8 cellular contexts compared by ENCODE assay signal in the genomic region with DNA sequence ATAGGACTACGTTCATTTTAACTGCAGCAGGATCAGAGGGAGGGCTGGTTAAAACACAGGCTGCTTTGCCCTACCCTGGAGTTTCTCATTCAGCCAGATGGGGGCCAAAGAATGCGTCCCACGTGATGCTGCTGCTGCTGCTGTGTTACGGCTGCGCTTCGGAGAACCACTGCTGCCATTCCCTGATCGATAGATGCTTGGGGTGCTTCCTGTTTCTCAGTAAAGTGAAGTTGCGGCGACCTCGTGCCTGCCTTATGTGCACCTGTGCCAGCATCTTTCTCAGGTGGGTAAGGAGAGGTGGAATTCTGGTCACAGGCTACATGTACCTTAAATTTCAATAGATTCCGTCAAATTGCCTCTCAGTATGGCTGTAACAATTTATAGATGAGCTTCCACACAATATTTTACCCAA. TPM values are rescaled to one million over a fixed set of nuclear protein-coding genes. Genes with fewer than 3 reads are reported as not detected.
DNase-seq lines count a peak whose midpoint lies in the region; ATAC-seq and TF ChIP-seq lines count a peak whose summit lies in the region.

No MANE protein-coding gene starts in this region.

- H3K36me3 Mint-ChIP-seq in T-helper 17 cell (ENCODE audit: low read depth) (no peaks in the 10 kb centered on the region), osteocyte (ENCODE audit: unreplicated experiment) (no peaks in the 10 kb centered on the region)

- H3K27me3 ChIP-seq in prostate gland (replicated peaks; ENCODE audit: insufficient read depth) = no peaks in the 10 kb centered on the region

- H3K27ac ChIP-seq in prostate gland = no peak overlapping the region

- H3K4me3 Mint-ChIP-seq in T-helper 17 cell (no peak overlapping the region), osteocyte (ENCODE audit: unreplicated experiment) (peak overlapping the region; percentile 20)

- H3K4me1 ChIP-seq in prostate gland (replicated peaks) = no peaks in the 10 kb centered on the region

- H3K27me3 Mint-ChIP-seq in T-helper 17 cell (no peaks in the 10 kb centered on the region), osteocyte (ENCODE audit: unreplicated experiment) (peaks cover 4% of the 10 kb centered on the region)

- no peaks in the 10 kb centered on the region for H3K9me3 ChIP-seq in T-helper 17 cell (ENCODE audit: control insufficient read depth, low read length, poor library complexity, severe bottlenecking)
- H3K9me3 ChIP-seq in prostate gland = no peaks in the 10 kb centered on the region

- peak; percentile 80 for ATAC-seq in T-helper 17 cell

- intact Hi-C loops in prostate gland (cut with DNase I) = loop anchor here (5.0 to 10.0 kb wide), 3 partner anchors 56 to 888 kb away; no protein-coding TSS in a partner anchor

- H3K27ac Mint-ChIP-seq in T-helper 17 cell (no peak overlapping the region), osteocyte (ENCODE audit: unreplicated experiment) (no peak overlapping the region)

- H3K4me3 ChIP-seq in epithelial cell of proximal tubule (ENCODE audit: low read depth, low read length) (no peak overlapping the region), prostate gland (no peak overlapping the region)

- H3K36me3 ChIP-seq in prostate gland = no peaks in the 10 kb centered on the region

- peak; percentile 62 for DNase-seq in activated T-cell treated with anti-CD3 and anti-CD28 coated beads, Interleukin-2, amount 50 U/mL, for 1 hour
- DNase-seq in activated T-cell treated with anti-CD3 and anti-CD28 coated beads for 4 hours (no peak), T-helper 17 cell (peak in 2 of 3 donors; percentile 40 to 44), epithelial cell of proximal tubule (ENCODE audit: low read depth) (no peak), osteocyte (ENCODE audit: extremely low spot score, unreplicated experiment) (no peak), HuH-7.5 (ENCODE audit: low spot score) (no peak), prostate gland (ENCODE audit: low spot score) (no peak), NCI-H187 (lab: John Stamatoyannopoulos, UW) (no peak)

- 49% methylated on average over 11 of the region's 11 CpGs for WGBS in prostate gland

- H3K4me1 Mint-ChIP-seq in T-helper 17 cell (peaks cover 9% of the 10 kb centered on the region), osteocyte (ENCODE audit: unreplicated experiment) (peaks cover 6% of the 10 kb centered on the region)

- no peaks in the 10 kb centered on the region for H3K9me3 Mint-ChIP-seq in osteocyte (ENCODE audit: unreplicated experiment)

- TF ChIP-seq CTCF in epithelial cell of proximal tubule (conservative IDR thresholded peaks at IDR 0.05; ENCODE audit: low read depth, low read length) (peak; percentile 33), osteocyte (IDR thresholded peaks at IDR 0.05) (peak; percentile 28), prostate gland (IDR thresholded peaks at IDR 0.05) (peak in 1 of 4 experiments; percentile 3)

- TF ChIP-seq POLR2A in prostate gland (IDR thresholded peaks at IDR 0.05) = no peak

RNA-seq across cellular contexts. Expression of gene TOGARAM2, which starts 24.7 kb away (rescaled TPM):
- total RNA-seq in T-helper 17 cell (1 to 10 TPM; 4.2 to 5.2 TPM), epithelial cell of proximal tubule (0.07 TPM in 1 of 2 replicates, not detected in the other), osteocyte (not detected in 2 replicates), prostate gland (under 1 TPM; 0.36 to 0.62 TPM)

Comparison
In these comparisons a context has a peak if more than half of its experiments do, and no peak if none do; other contexts are left out.
1. DNase-seq: peak in activated T-cell treated with anti-CD3 and anti-CD28 coated beads, Interleukin-2, amount 50 U/mL, for 1 hour (single experiment) and T-helper 17 cell (2 of 3); none in activated T-cell treated with anti-CD3 and anti-CD28 coated beads for 4 hours (single experiment), epithelial cell of proximal tubule (single experiment), osteocyte (single experiment), HuH-7.5 (single experiment), prostate gland (single experiment) and NCI-H187 (0 of 2).